20 cellular contexts compared by ENCODE assay signal in genomic region chr2:226378733-226379132, GRCh38.
A peak's percentile ranks its signal among the peaks of the same experiment; 100 is the strongest.
DNase-seq lines count a peak whose midpoint lies in the region; ATAC-seq and TF ChIP-seq lines count a peak whose summit lies in the region.
"Had no signal": no experiment of that assay in that cellular context is flagged by ENCODE, and none has a peak within 500 bp of the region (broad histone marks: within the 10 kb centered on the region; RNA-seq: fewer than 3 reads in every experiment).

No MANE protein-coding gene starts in this region.

- TF ChIP-seq CTCF in left lung (IDR thresholded peaks at IDR 0.05): no peak
- no peak for TF ChIP-seq CTCF in uterus (IDR thresholded peaks at IDR 0.05)
- no peak for TF ChIP-seq CTCF in GM13977 (IDR thresholded peaks at IDR 0.05; ENCODE audit: extremely low read depth, insufficient read depth, missing control alignments)

- no peak overlapping the region for H3K4me3 ChIP-seq in left lung
- H3K4me3 ChIP-seq in uterus: no peak overlapping the region
- H3K4me3 ChIP-seq: stomach, transverse colon had no signal

- no peak overlapping the region for H3K27ac ChIP-seq in left lung
- peak overlapping the region; percentile 23 to 43 for H3K27ac ChIP-seq in uterus
- H3K27ac ChIP-seq: stomach, transverse colon had no signal

- TF ChIP-seq POLR2A in uterus (IDR thresholded peaks at IDR 0.05): no peak

- H3K36me3 ChIP-seq in left lung (no peaks in the 10 kb centered on the region), uterus (no peaks in the 10 kb centered on the region)
- H3K36me3 ChIP-seq: BE2C, stomach, transverse colon had no signal

- in situ Hi-C loops in GM13977 (cut with MboI; ENCODE audit: low pct_unique_long_range_greater_than_20kb, low sequenced_read_pairs, unreplicated experiment): no loop called here

- no peaks in the 10 kb centered on the region for H3K27me3 ChIP-seq in left lung
- no peaks in the 10 kb centered on the region for H3K27me3 ChIP-seq in uterus
- H3K27me3 ChIP-seq: BE2C, stomach, transverse colon had no signal

- intact Hi-C loops in left lung (cut with DNase I) (no loop called here), uterus (cut with DNase I; ENCODE audit: low total_unique reads) (no loop called here)

- H3K4me1 ChIP-seq in left lung (no peaks in the 10 kb centered on the region), uterus (no peaks in the 10 kb centered on the region)
- H3K4me1 ChIP-seq: BE2C, Caco-2 had no signal

- H3K9me3 ChIP-seq in left lung (no peaks in the 10 kb centered on the region), uterus (no peaks in the 10 kb centered on the region)
- H3K9me3 ChIP-seq: BE2C, Caco-2, stomach, transverse colon had no signal

- DNase-seq in LoVo (ENCODE audit: low spot score) (peak; percentile 2), dedifferentiated amniotic fluid mesenchymal stem cell (ENCODE audit: extremely low spot score) (peak; percentile 22), left lung (no peak), uterus (no peak), GM13977 (ENCODE audit: low spot score) (no peak), DMS114 treated with DMSO at 0.1 percent for 48 hours (lab: John Stamatoyannopoulos, UW; ENCODE audit: unreplicated experiment) (no peak)
- DNase-seq: activated CD4-positive, CD25-positive, alpha-beta regulatory T cell; activated CD8-positive, alpha-beta T cell treated with anti-CD3 and anti-CD28 coated beads, Interleukin-2, amount 10 ng/mL, durations not matched to agents 7 days and 5 days; activated T-cell treated with anti-CD3 and anti-CD28 coated beads, Interleukin-2, amount 50 U/mL, for 1 hour; anterior cingulate cortex; BE2C; left cardiac atrium; midbrain; NCI-H69; stimulated activated CD4-positive, alpha-beta T cell treated with anti-CD3 and anti-CD28 coated beads, Interleukin-4, amount 100 ng/mL, for 24 hours; stomach; T1000; transverse colon had no signal

- ATAC-seq in left lung (peak; percentile 49), HG03460 (IDR thresholded peaks at IDR 0.05; ENCODE audit: unreplicated experiment) (no peak)
- ATAC-seq: activated CD8-positive, alpha-beta T cell treated with anti-CD3 and anti-CD28 coated beads, Interleukin-2, amount 10 ng/mL, durations not matched to agents 7 days and 5 days; left cardiac atrium had no signal

Comparison
In these comparisons a context has a peak if more than half of its experiments do, and no peak if none do; other contexts are left out.
1. DNase-seq: peak in LoVo (single experiment) and dedifferentiated amniotic fluid mesenchymal stem cell (single experiment); none in left lung (0 of 2), uterus (0 of 2), GM13977 (single experiment) and DMS114 treated with DMSO at 0.1 percent for 48 hours (single experiment).
2. H3K27ac ChIP-seq: peak in uterus (2 of 2); none in left lung (0 of 2).